In genomic region chr1:209435654-209436566, GRCh38 we compare ENCODE assay signal across 7 cellular contexts.
DNase-seq lines count a peak whose midpoint lies in the region; ATAC-seq and TF ChIP-seq lines count a peak whose summit lies in the region.

No MANE protein-coding gene starts in this region.

- H3K27me3 ChIP-seq in HUES48 (ENCODE audit: control insufficient read depth, insufficient read depth, low read length) (no peaks in the 10 kb centered on the region), PC-3 (ENCODE audit: low read length) (no peaks in the 10 kb centered on the region)

- DNase-seq in G401 (ENCODE audit: low spot score) = peak; percentile 86
- peak; percentile 98 for DNase-seq in PC-3
- peak; percentile 75 for DNase-seq in astrocyte of the spinal cord (ENCODE audit: low read depth, low spot score)
- DNase-seq in iPS-NIHi11 (ENCODE audit: low spot score) = peak; percentile 90
- peak in 3 of 4 experiments; percentile 1 to 30 (median 2) for DNase-seq in stimulated activated CD4-positive, alpha-beta T cell treated with anti-CD3 and anti-CD28 coated beads, Interleukin-1b, Interleukin-23, amount 100 ng/mL, for 24 hours (ENCODE audit: low read depth in 4 of 4, low spot score in 1 of 4)

- H3K9ac ChIP-seq in HUES48 (ENCODE audit: low read depth, low read length) = no peak overlapping the region
- peak overlapping the region; percentile 13 for H3K9ac ChIP-seq in PC-3 (ENCODE audit: low read length)

- BruUV-seq in PC-3 (replicated peaks; lab: Mats Ljungman, UMichigan) = no TSS peak

- ATAC-seq in GM21529 (IDR thresholded peaks at IDR 0.05; ENCODE audit: unreplicated experiment) (peak; percentile 89), PC-3 (peak; percentile 81)

- H3K27ac ChIP-seq in HUES48 (ENCODE audit: low read depth, low read length) (peak overlapping the region; percentile 37), PC-3 (ENCODE audit: low read length) (peak overlapping the region; percentile 88)

- peak overlapping the region; percentile 63 for H2AFZ ChIP-seq in PC-3 (ENCODE audit: low read length)

- H3F3A ChIP-seq in PC-3 (ENCODE audit: low read length, unreplicated experiment) = peaks cover 36% of the 10 kb centered on the region

- intact Hi-C loops in PC-3 (cut with micrococcal nuclease) = loop anchor here (1.0 to 10.0 kb wide), 8 partner anchors 31 to 361 kb away; no protein-coding TSS in a partner anchor

- peaks cover 42% of the 10 kb centered on the region for H3K4me1 ChIP-seq in HUES48 (ENCODE audit: control insufficient read depth, insufficient read depth, low read length)
- peaks cover 53% of the 10 kb centered on the region for H3K4me1 ChIP-seq in PC-3 (ENCODE audit: insufficient read depth, low read length)

- in situ Hi-C loops in G401 (cut with HindIII; ENCODE audit: low sequenced_read_pairs) = no loop called here
- in situ Hi-C loops in astrocyte of the spinal cord (cut with HindIII; ENCODE audit: low sequenced_read_pairs) = no loop called here

- H3K36me3 ChIP-seq in HUES48 (ENCODE audit: control insufficient read depth, insufficient read depth, low read length) (peaks cover 8% of the 10 kb centered on the region; the same call in 1 of the 2 replicates), PC-3 (ENCODE audit: low read depth, low read length) (peaks cover 15% of the 10 kb centered on the region)

- no peaks in the 10 kb centered on the region for H3K9me2 ChIP-seq in PC-3 (replicated peaks; ENCODE audit: low read length)

- H3K9me3 ChIP-seq in HUES48 (ENCODE audit: control insufficient read depth, insufficient read depth, low read length) (no peaks in the 10 kb centered on the region), PC-3 (ENCODE audit: low read length) (0 out of 2 replicates have a peak, but pooled peaks cover 6% of the 10 kb centered on the region)

- H3K4me3 ChIP-seq in HUES48 (ENCODE audit: low read depth, low read length) = no peak overlapping the region
- H3K4me3 ChIP-seq in PC-3 (ENCODE audit: low read length) = no peak overlapping the region
- H3K4me3 ChIP-seq in astrocyte of the spinal cord (ENCODE audit: low read depth, low read length) = no peak overlapping the region

- TF ChIP-seq CTCF in PC-3 (conservative IDR thresholded peaks at IDR 0.05; ENCODE audit: low read depth, low read length) = peak; percentile 98
- TF ChIP-seq CTCF in astrocyte of the spinal cord (IDR thresholded peaks at IDR 0.05; ENCODE audit: low read depth, low read length) = peak; percentile 95

- peaks cover 16% of the 10 kb centered on the region for H3K79me2 ChIP-seq in PC-3 (ENCODE audit: low read length)

- H3K4me2 ChIP-seq in PC-3 (ENCODE audit: low read length) = 0 out of 2 replicates have a peak overlapping the region, but pooled peaks have one; percentile 3

- POLR2A ChIA-PET in PC-3 (lab: Charles Lee; ENCODE audit: unreplicated experiment) = no interaction called here

- no peaks in the 10 kb centered on the region for H4K20me1 ChIP-seq in PC-3 (ENCODE audit: low read length)

- CTCF ChIA-PET in PC-3 (lab: Charles Lee) = interaction anchor here (0.7 to 1.7 kb wide), 4 partner anchors 31 to 228 kb away, joined by 3 to 6 read pairs (median 5); no protein-coding TSS in a partner anchor

Comparison
In these comparisons a context has a peak if more than half of its experiments do, and no peak if none do; other contexts are left out.
1. DNase-seq: peak in every context shown above with its lines; median percentile 98 in PC-3; 90 in iPS-NIHi11; 86 in G401; 75 in astrocyte of the spinal cord; 2 in stimulated activated CD4-positive, alpha-beta T cell treated with anti-CD3 and anti-CD28 coated beads, Interleukin-1b, Interleukin-23, amount 100 ng/mL, for 24 hours.